In genomic region chr12:121513464-121514183, GRCh38 we compare ENCODE assay signal across 8 cellular contexts.
A peak's percentile ranks its signal among the peaks of the same experiment; 100 is the strongest.
DNase-seq lines count a peak whose midpoint lies in the region; ATAC-seq and TF ChIP-seq lines count a peak whose summit lies in the region.

No MANE protein-coding gene starts in this region.

- H3K4me1 ChIP-seq in right cardiac atrium (ENCODE audit: control insufficient read depth, insufficient read depth, low read length): no peaks in the 10 kb centered on the region

- POLR2A ChIA-PET in activated CD4-positive, alpha-beta T cell treated with anti-CD3 and anti-CD28 coated beads, Interleukin-2, amount 10 ng/mL, durations not matched to agents 7 days and 5 days (lab: Charles Lee): no interaction called here

- no peaks in the 10 kb centered on the region for H3K27me3 Mint-ChIP-seq in activated CD4-positive, alpha-beta T cell treated with anti-CD3 and anti-CD28 coated beads, Interleukin-2, amount 10 ng/mL, durations not matched to agents 7 days and 5 days

- in situ Hi-C loops in Caki2 (cut with HindIII; ENCODE audit: low pct_unique_long_range_greater_than_20kb, low sequenced_read_pairs): no loop called here

- H3K4me3 ChIP-seq in right cardiac atrium (ENCODE audit: low read length): no peak overlapping the region

- CTCF ChIA-PET in activated CD4-positive, alpha-beta T cell treated with anti-CD3 and anti-CD28 coated beads, Interleukin-2, amount 10 ng/mL, durations not matched to agents 7 days and 5 days (lab: Charles Lee): interaction anchor here (0.5 kb wide), 1 partner anchor 32 kb away, joined by 3 read pairs; no protein-coding TSS in a partner anchor

- H3K27ac ChIP-seq in right cardiac atrium (ENCODE audit: low read length): no peak overlapping the region

- no peak overlapping the region for H3K27ac Mint-ChIP-seq in activated CD4-positive, alpha-beta T cell treated with anti-CD3 and anti-CD28 coated beads, Interleukin-2, amount 10 ng/mL, durations not matched to agents 7 days and 5 days

- H3K36me3 Mint-ChIP-seq in activated CD4-positive, alpha-beta T cell treated with anti-CD3 and anti-CD28 coated beads, Interleukin-2, amount 10 ng/mL, durations not matched to agents 7 days and 5 days (ENCODE audit: low read depth): peaks cover 12% of the 10 kb centered on the region

- peaks cover 8% of the 10 kb centered on the region for H3K4me1 Mint-ChIP-seq in activated CD4-positive, alpha-beta T cell treated with anti-CD3 and anti-CD28 coated beads, Interleukin-2, amount 10 ng/mL, durations not matched to agents 7 days and 5 days

- 82% methylated on average over 17 of the region's 17 CpGs for WGBS in right cardiac atrium

- peak; percentile 22 for TF ChIP-seq POLR2A in GM18526 (IDR thresholded peaks at IDR 0.05; ENCODE audit: extremely low read depth, insufficient read length)
- peak; percentile 62 for TF ChIP-seq POLR2A in Raji (IDR thresholded peaks at IDR 0.05; ENCODE audit: insufficient read depth, low read depth, low read length)

- no peaks in the 10 kb centered on the region for H3K9me3 ChIP-seq in right cardiac atrium (ENCODE audit: control insufficient read depth, low read length)

- intact Hi-C loops in right cardiac atrium (cut with DNase I): no loop called here

- H3K4me3 Mint-ChIP-seq in activated CD4-positive, alpha-beta T cell treated with anti-CD3 and anti-CD28 coated beads, Interleukin-2, amount 10 ng/mL, durations not matched to agents 7 days and 5 days: no peak overlapping the region

- ATAC-seq in HG03045 (IDR thresholded peaks at IDR 0.05; ENCODE audit: unreplicated experiment) (peak; percentile 74), right cardiac atrium (peak; percentile 44 to 67)

- H3K9me3 Mint-ChIP-seq in activated CD4-positive, alpha-beta T cell treated with anti-CD3 and anti-CD28 coated beads, Interleukin-2, amount 10 ng/mL, durations not matched to agents 7 days and 5 days: no peaks in the 10 kb centered on the region

- DNase-seq in Caki2 (ENCODE audit: low read depth): peak; percentile 84
- no peak for DNase-seq in right cardiac atrium
- DNase-seq in H4 (ENCODE audit: low spot score): no peak
- no peak for DNase-seq in stimulated activated naive CD4-positive, alpha-beta T cell treated with Interleukin-2 at 50 U/mL for 16 hours (lab: John Stamatoyannopoulos, UW)
- DNase-seq in activated CD4-positive, alpha-beta T cell treated with anti-CD3 and anti-CD28 coated beads, Interleukin-2, amount 10 ng/mL, durations not matched to agents 7 days and 5 days: no peak

- H3K27me3 ChIP-seq in right cardiac atrium (ENCODE audit: control insufficient read depth, insufficient read depth): no peaks in the 10 kb centered on the region
